Comparison of ENCODE assay signal across 15 cellular contexts in the genomic region with DNA sequence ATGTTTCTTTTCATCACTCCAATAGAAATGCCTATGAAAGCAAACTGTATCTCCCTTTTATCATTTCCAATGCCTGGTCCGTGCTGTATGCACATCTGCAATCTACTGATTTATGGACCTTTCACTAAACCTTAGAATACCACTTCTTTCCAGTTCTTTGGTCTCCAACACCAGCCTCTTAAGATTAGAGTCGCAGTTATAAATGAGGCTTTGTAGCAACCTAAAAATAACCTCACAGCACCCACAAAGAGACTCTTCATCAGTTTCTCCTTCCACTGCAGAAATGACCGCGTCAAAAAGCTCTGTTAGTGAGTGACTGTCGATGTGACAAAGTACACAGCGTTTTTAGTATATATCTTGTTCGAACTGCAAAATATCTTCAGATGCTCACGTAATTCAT.
A peak's percentile ranks its signal among the peaks of the same experiment; 100 is the strongest.
DNase-seq lines count a peak whose midpoint lies in the region; ATAC-seq, FAIRE-seq and TF ChIP-seq lines count a peak whose summit lies in the region.
"Had no signal": no experiment of that assay in that cellular context is flagged by ENCODE, and none has a peak within 500 bp of the region (broad histone marks: within the 10 kb centered on the region; RNA-seq: fewer than 3 reads in every experiment).

No MANE protein-coding gene starts in this region.

- H3K4me2 ChIP-seq in neural progenitor cell, result no peak overlapping the region
- H3K4me2 ChIP-seq in HepG2 (ENCODE audit: low read depth, low read length), result no peak overlapping the region
- H3K4me2 ChIP-seq: BLaER1 had no signal

- H3K36me3 ChIP-seq in cardiac muscle cell, result no peaks in the 10 kb centered on the region
- no peaks in the 10 kb centered on the region for H3K36me3 ChIP-seq in right atrium auricular region
- no peaks in the 10 kb centered on the region for H3K36me3 ChIP-seq in neural progenitor cell
- no peaks in the 10 kb centered on the region for H3K36me3 ChIP-seq in HepG2 (replicated peaks in 1 of 2; ENCODE audit: control insufficient read depth in 1 of 2, insufficient read depth in 2 of 2, low read length in 2 of 2)
- H3K36me3 ChIP-seq: BLaER1 had no signal

- no peak for TF ChIP-seq RAD21 in HepG2 (CRISPR knock-in tag; IDR thresholded peaks at IDR 0.05)

- intact Hi-C loops in HepG2 (cut with micrococcal nuclease; ENCODE audit: unreplicated experiment), result loop anchor here (10.0 kb wide), 1 partner anchor 102 kb away; no protein-coding TSS in a partner anchor

- no peaks in the 10 kb centered on the region for H3K79me2 ChIP-seq in neural progenitor cell (ENCODE audit: low read depth)
- H3K79me2 ChIP-seq in HepG2 (ENCODE audit: insufficient read depth, low read length), result no peaks in the 10 kb centered on the region

- no peaks in the 10 kb centered on the region for H3K27me3 ChIP-seq in cardiac muscle cell
- H3K27me3 ChIP-seq in right atrium auricular region, result no peaks in the 10 kb centered on the region
- H3K27me3 ChIP-seq in neural progenitor cell, result no peaks in the 10 kb centered on the region
- no peaks in the 10 kb centered on the region for H3K27me3 ChIP-seq in HepG2 (ENCODE audit: control insufficient read depth in 1 of 2, insufficient read depth in 2 of 2, low read length in 2 of 2)
- H3K27me3 ChIP-seq: BLaER1 had no signal

- no TSS peak for BruUV-seq in HepG2 (replicated peaks; lab: Mats Ljungman, UMichigan)

- H3K9me3 Mint-ChIP-seq in glutamatergic neuron (ENCODE audit: unreplicated experiment), result peaks cover 14% of the 10 kb centered on the region
- peaks cover 2% of the 10 kb centered on the region for H3K9me3 Mint-ChIP-seq in neural progenitor cell
- H3K9me3 Mint-ChIP-seq in activated naive CD8-positive, alpha-beta T cell treated with anti-CD3 and anti-CD28 coated beads for 36 hours, result no peaks in the 10 kb centered on the region
- H3K9me3 Mint-ChIP-seq: H9 had no signal

- TF ChIP-seq CTCF in cardiac muscle cell (IDR thresholded peaks at IDR 0.05; ENCODE audit: low read depth, low read length) (no peak), right atrium auricular region (IDR thresholded peaks at IDR 0.05) (no peak), glutamatergic neuron (IDR thresholded peaks at IDR 0.05; ENCODE audit: partially characterized antibody, unreplicated experiment) (no peak), neural progenitor cell (IDR thresholded peaks at IDR 0.05) (no peak), HepG2 (CRISPR knock-in tag; IDR thresholded peaks at IDR 0.05) (no peak)

- H3K4me1 ChIP-seq in cardiac muscle cell (ENCODE audit: low read depth) (peaks cover 52% of the 10 kb centered on the region), right atrium auricular region (no peaks in the 10 kb centered on the region), neural progenitor cell (peaks cover 19% of the 10 kb centered on the region), HepG2 (ENCODE audit: insufficient read depth, low read length) (peaks cover 6% of the 10 kb centered on the region)
- H3K4me1 ChIP-seq: BLaER1 had no signal

- H3K9ac ChIP-seq in neural progenitor cell, result no peak overlapping the region
- H3K9ac ChIP-seq in HepG2 (ENCODE audit: insufficient read depth, low read depth, low read length), result no peak overlapping the region
- H3K9ac ChIP-seq: BLaER1 had no signal

- FAIRE-seq in HepG2 (lab: Jason Lieb, UNC), result no peak
- FAIRE-seq: HTR-8/SVneo had no signal

- H3K27ac Mint-ChIP-seq in glutamatergic neuron (ENCODE audit: unreplicated experiment) (peak overlapping the region; percentile 99), neural progenitor cell (peak overlapping the region; percentile 24)
- H3K27ac Mint-ChIP-seq in activated naive CD8-positive, alpha-beta T cell treated with anti-CD3 and anti-CD28 coated beads for 36 hours, result no peak overlapping the region
- H3K27ac Mint-ChIP-seq: CD8-positive, alpha-beta memory T cell; H9 had no signal

- H3K9me3 ChIP-seq in cardiac muscle cell (ENCODE audit: low read depth), result no peaks in the 10 kb centered on the region
- H3K9me3 ChIP-seq in right atrium auricular region, result no peaks in the 10 kb centered on the region
- no peaks in the 10 kb centered on the region for H3K9me3 ChIP-seq in neural progenitor cell (ENCODE audit: low read depth)
- no peaks in the 10 kb centered on the region for H3K9me3 ChIP-seq in HepG2 (ENCODE audit: low read length)
- H3K9me3 ChIP-seq: BLaER1 had no signal

- WGBS in HepG2 (ENCODE audit: low lambda C conversion rate), result 13% methylated on average over 8 of the region's 8 CpGs

- CTCF ChIA-PET in HepG2 (lab: Yijun Ruan, JAX; ENCODE audit: low intra/inter-chr PET ratio, low total read pairs), result no interaction called here

- TF ChIP-seq EP300 in HepG2 (IDR thresholded peaks at IDR 0.05; ENCODE audit: low read depth in 2 of 2, low read length in 2 of 2), result no peak
- TF ChIP-seq EP300 in HepG2 (CRISPR knock-in tag; IDR thresholded peaks at IDR 0.05; ENCODE audit: borderline replicate concordance), result no peak

- TF ChIP-seq POLR2A in GM18505 (IDR thresholded peaks at IDR 0.05; ENCODE audit: borderline replicate concordance, extremely low read depth, insufficient read depth, insufficient read length) (no peak), HepG2 (IDR thresholded peaks at IDR 0.05; ENCODE audit: insufficient read depth in 1 of 2, low read depth in 2 of 2, low read length in 2 of 2) (no peak)

- POLR2A ChIA-PET in HepG2 (lab: Yijun Ruan, JAX), result no interaction called here

- in situ Hi-C loops in HepG2 (cut with HindIII; ENCODE audit: extremely low pct_ligation_motif_present, low pct_unique_long_range_greater_than_20kb), result no loop called here

- ATAC-seq in GM18505 (IDR thresholded peaks at IDR 0.05; ENCODE audit: unreplicated experiment) (no peak), HepG2 (no peak), HG02678 (IDR thresholded peaks at IDR 0.05; ENCODE audit: unreplicated experiment) (no peak)

- peaks cover 47% of the 10 kb centered on the region for H3K4me1 Mint-ChIP-seq in glutamatergic neuron (ENCODE audit: low read depth, unreplicated experiment)
- H3K4me1 Mint-ChIP-seq in neural progenitor cell, result peaks cover 4% of the 10 kb centered on the region
- H3K4me1 Mint-ChIP-seq in activated naive CD8-positive, alpha-beta T cell treated with anti-CD3 and anti-CD28 coated beads for 36 hours, result no peaks in the 10 kb centered on the region
- H3K4me1 Mint-ChIP-seq: CD8-positive, alpha-beta memory T cell had no signal

- DNase-seq in cardiac muscle cell (ENCODE audit: low read depth in 1 of 2, low spot score in 1 of 2) (peak in 1 of 2 donors; percentile 44), right atrium auricular region (ENCODE audit: low spot score) (no peak), glutamatergic neuron (no peak), neural progenitor cell (ENCODE audit: low spot score) (no peak), HepG2 (ENCODE audit: low spot score) (no peak)
- no peak for DNase-seq in activated naive CD8-positive, alpha-beta T cell treated with anti-CD3 and anti-CD28 coated beads for 36 hours
- DNase-seq: CD8-positive, alpha-beta memory T cell; DMS53; GOT3; H9 had no signal

- H2AFZ ChIP-seq in neural progenitor cell (replicated peaks) (no peak overlapping the region), HepG2 (ENCODE audit: low read length) (no peak overlapping the region)

- H4K20me1 ChIP-seq in neural progenitor cell (ENCODE audit: low read depth) (no peaks in the 10 kb centered on the region), HepG2 (ENCODE audit: insufficient read depth, low read length) (no peaks in the 10 kb centered on the region)
- H4K20me1 ChIP-seq: BLaER1 had no signal

- H3F3A ChIP-seq in neural progenitor cell (ENCODE audit: low read depth), result peaks cover 3% of the 10 kb centered on the region

- H3K27ac ChIP-seq in cardiac muscle cell, result peak overlapping the region; percentile 57
- no peak overlapping the region for H3K27ac ChIP-seq in right atrium auricular region
- no peak overlapping the region for H3K27ac ChIP-seq in neural progenitor cell
- H3K27ac ChIP-seq in HepG2 (ENCODE audit: extremely low read length, insufficient read depth, low read length), result no peak overlapping the region
- H3K27ac ChIP-seq: 22Rv1, BLaER1 had no signal

- no peak overlapping the region for H3K4me3 ChIP-seq in cardiac muscle cell
- no peak overlapping the region for H3K4me3 ChIP-seq in right atrium auricular region
- H3K4me3 ChIP-seq in neural progenitor cell, result no peak overlapping the region
- no peak overlapping the region for H3K4me3 ChIP-seq in HepG2 (replicated peaks in 1 of 3; ENCODE audit: insufficient read depth in 1 of 3, low read depth in 2 of 3, low read length in 3 of 3)
- H3K4me3 ChIP-seq: BLaER1 had no signal

- H3K27me3 Mint-ChIP-seq in glutamatergic neuron (ENCODE audit: unreplicated experiment) (peaks cover 7% of the 10 kb centered on the region), neural progenitor cell (ENCODE audit: insufficient read depth, low read depth) (peaks cover 2% of the 10 kb centered on the region)
- H3K27me3 Mint-ChIP-seq in activated naive CD8-positive, alpha-beta T cell treated with anti-CD3 and anti-CD28 coated beads for 36 hours, result peaks cover 4% of the 10 kb centered on the region
- H3K27me3 Mint-ChIP-seq: CD8-positive, alpha-beta memory T cell had no signal

- no peaks in the 10 kb centered on the region for H3K36me3 Mint-ChIP-seq in glutamatergic neuron (ENCODE audit: unreplicated experiment)
- no peaks in the 10 kb centered on the region for H3K36me3 Mint-ChIP-seq in neural progenitor cell
- H3K36me3 Mint-ChIP-seq in activated naive CD8-positive, alpha-beta T cell treated with anti-CD3 and anti-CD28 coated beads for 36 hours, result no peaks in the 10 kb centered on the region
- H3K36me3 Mint-ChIP-seq: CD8-positive, alpha-beta memory T cell had no signal

- H3K4me3 Mint-ChIP-seq in glutamatergic neuron (ENCODE audit: unreplicated experiment) (no peak overlapping the region), neural progenitor cell (no peak overlapping the region)
- no peak overlapping the region for H3K4me3 Mint-ChIP-seq in activated naive CD8-positive, alpha-beta T cell treated with anti-CD3 and anti-CD28 coated beads for 36 hours
- H3K4me3 Mint-ChIP-seq: CD8-positive, alpha-beta memory T cell; H9 had no signal
